Comparison of ENCODE assay signal across 1 cellular context in the genomic region with DNA sequence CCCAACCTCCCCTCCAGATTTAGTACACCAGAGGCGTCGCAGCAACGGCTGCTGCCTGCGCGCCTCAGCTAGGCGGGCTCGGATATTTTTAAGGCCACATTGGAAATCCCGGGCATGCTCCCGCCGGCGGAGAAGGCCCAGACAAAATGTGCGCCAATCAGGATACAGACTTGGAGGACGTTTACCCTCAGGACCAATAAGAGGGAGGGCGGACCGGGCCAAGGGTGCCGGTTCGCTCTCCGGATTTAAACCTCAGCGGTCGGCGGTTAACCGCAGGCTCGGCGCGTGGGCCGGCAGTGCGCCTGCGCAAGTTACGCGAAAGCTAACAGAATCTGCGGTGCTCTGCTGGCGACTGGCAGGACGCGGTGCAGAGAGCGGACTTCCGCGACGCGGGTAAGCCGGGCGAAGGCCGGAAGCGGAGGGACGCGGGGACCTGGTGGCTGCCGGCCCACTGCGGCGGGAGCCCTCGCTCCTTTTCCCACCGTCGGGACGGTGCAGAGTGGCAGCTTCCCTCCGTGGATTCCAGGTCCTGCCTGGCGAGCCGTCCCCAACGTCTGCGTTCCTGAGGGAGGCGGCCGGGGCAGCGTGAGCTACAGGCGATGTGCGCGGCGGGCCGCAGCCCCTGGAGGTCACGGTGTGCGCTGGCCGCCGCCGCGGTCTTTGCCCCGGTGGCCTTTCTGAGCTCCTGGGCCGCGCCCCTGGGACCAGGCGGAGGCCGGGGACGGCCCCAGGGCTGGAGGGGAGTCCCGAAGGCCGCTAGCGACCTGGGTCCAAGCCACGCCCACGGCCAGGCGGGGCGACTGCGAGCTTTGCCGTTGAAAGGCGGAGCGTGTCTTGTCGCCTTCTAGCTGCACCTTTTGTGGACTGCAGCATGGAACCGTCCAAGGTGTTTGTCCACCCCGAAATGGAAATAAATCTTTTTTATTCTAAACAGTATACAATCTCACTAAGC.
A peak's percentile ranks its signal among the peaks of the same experiment; 100 is the strongest.
TF ChIP-seq lines count a peak whose summit lies in the region.

A gene with protein sequence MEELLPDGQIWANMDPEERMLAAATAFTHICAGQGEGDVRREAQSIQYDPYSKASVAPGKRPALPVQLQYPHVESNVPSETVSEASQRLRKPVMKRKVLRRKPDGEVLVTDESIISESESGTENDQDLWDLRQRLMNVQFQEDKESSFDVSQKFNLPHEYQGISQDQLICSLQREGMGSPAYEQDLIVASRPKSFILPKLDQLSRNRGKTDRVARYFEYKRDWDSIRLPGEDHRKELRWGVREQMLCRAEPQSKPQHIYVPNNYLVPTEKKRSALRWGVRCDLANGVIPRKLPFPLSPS (plus strand): TSS at position 296 of the 952 bp plus-strand sequence. CDS start 11,701 bp downstream, outside the sequence.

TF ChIP-seq in K562, 482 proteins besides CTCF, POLR2A, EP300 and RAD21 (continued from another document and continues in another):
- TF ChIP-seq NONO (IDR thresholded peaks at IDR 0.05; ENCODE audit: low read depth in 2 of 2, low read length in 1 of 2) = peak in 1 of 2 experiments; percentile 81; a peak in 2 of 4 replicates
- TF ChIP-seq KDM1A (IDR thresholded peaks at IDR 0.05) = peak; percentile 87 to 92
- TF ChIP-seq CHD1 (IDR thresholded peaks at IDR 0.05; ENCODE audit: low read length) = no peak
- peak; percentile 23; the same call in 1 of the 2 replicates for TF ChIP-seq MBD2 (IDR thresholded peaks at IDR 0.05; ENCODE audit: borderline replicate concordance, low read depth)
- TF ChIP-seq ZFP1 (CRISPR knock-in tag; IDR thresholded peaks at IDR 0.05) = no peak
- peak; percentile 91 for TF ChIP-seq ZNF24 (IDR thresholded peaks at IDR 0.05)
- peak; percentile 67 to 69; a peak in 3 of 4 replicates for TF ChIP-seq MAZ (CRISPR knock-in tag; conservative IDR thresholded peaks at IDR 0.05 in 1 of 2, IDR thresholded peaks at IDR 0.05 in 1 of 2)
- no peak for TF ChIP-seq PCBP2 (IDR thresholded peaks at IDR 0.05; ENCODE audit: low read depth, low read length, poor library complexity, severe bottlenecking)
- TF ChIP-seq FOS (IDR thresholded peaks at IDR 0.05; ENCODE audit: extremely low read depth, insufficient read length) = no peak
- peak; percentile 61; the same call in 1 of the 2 replicates for TF ChIP-seq ZNF184 (CRISPR knock-in tag; IDR thresholded peaks at IDR 0.05)
- no peak for TF ChIP-seq TARDBP (IDR thresholded peaks at IDR 0.05)
- TF ChIP-seq, protein P1, sequence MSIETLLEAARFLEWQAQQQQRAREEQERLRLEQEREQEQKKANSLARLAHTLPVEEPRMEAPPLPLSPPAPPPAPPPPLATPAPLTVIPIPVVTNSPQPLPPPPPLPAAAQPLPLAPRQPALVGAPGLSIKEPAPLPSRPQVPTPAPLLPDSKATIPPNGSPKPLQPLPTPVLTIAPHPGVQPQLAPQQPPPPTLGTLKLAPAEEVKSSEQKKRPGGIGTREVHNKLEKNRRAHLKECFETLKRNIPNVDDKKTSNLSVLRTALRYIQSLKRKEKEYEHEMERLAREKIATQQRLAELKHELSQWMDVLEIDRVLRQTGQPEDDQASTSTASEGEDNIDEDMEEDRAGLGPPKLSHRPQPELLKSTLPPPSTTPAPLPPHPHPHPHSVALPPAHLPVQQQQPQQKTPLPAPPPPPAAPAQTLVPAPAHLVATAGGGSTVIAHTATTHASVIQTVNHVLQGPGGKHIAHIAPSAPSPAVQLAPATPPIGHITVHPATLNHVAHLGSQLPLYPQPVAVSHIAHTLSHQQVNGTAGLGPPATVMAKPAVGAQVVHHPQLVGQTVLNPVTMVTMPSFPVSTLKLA (conservative IDR thresholded peaks at IDR 0.05) = peak in 1 of 2 experiments; percentile 62; a peak in 3 of 4 replicates
- TF ChIP-seq HDAC3 (IDR thresholded peaks at IDR 0.05; ENCODE audit: borderline replicate concordance, partially characterized antibody) = peak; percentile 86
- peak in 1 of 2 experiments; percentile 49; a peak in 1 of 3 replicates for TF ChIP-seq CBX3 (IDR thresholded peaks at IDR 0.05; ENCODE audit: borderline replicate concordance in 1 of 2, low read length in 2 of 2)
- TF ChIP-seq, protein P2, sequence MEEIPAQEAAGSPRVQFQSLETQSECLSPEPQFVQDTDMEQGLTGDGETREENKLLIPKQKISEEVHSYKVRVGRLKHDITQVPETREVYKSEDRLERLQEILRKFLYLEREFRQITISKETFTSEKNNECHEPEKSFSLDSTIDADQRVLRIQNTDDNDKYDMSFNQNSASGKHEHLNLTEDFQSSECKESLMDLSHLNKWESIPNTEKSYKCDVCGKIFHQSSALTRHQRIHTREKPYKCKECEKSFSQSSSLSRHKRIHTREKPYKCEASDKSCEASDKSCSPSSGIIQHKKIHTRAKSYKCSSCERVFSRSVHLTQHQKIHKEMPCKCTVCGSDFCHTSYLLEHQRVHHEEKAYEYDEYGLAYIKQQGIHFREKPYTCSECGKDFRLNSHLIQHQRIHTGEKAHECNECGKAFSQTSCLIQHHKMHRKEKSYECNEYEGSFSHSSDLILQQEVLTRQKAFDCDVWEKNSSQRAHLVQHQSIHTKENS (CRISPR knock-in tag; IDR thresholded peaks at IDR 0.05) = no peak
- TF ChIP-seq NEUROD1 (IDR thresholded peaks at IDR 0.05; ENCODE audit: borderline replicate concordance, low read depth, low read length, partially characterized antibody) = peak; percentile 29
- TF ChIP-seq RBM39 (optimal IDR thresholded peaks at IDR 0.05; ENCODE audit: low read depth, low read length) = no peak
- TF ChIP-seq TCF7L2 (IDR thresholded peaks at IDR 0.05; ENCODE audit: low read depth, low read length) = no peak
- TF ChIP-seq, protein P3, sequence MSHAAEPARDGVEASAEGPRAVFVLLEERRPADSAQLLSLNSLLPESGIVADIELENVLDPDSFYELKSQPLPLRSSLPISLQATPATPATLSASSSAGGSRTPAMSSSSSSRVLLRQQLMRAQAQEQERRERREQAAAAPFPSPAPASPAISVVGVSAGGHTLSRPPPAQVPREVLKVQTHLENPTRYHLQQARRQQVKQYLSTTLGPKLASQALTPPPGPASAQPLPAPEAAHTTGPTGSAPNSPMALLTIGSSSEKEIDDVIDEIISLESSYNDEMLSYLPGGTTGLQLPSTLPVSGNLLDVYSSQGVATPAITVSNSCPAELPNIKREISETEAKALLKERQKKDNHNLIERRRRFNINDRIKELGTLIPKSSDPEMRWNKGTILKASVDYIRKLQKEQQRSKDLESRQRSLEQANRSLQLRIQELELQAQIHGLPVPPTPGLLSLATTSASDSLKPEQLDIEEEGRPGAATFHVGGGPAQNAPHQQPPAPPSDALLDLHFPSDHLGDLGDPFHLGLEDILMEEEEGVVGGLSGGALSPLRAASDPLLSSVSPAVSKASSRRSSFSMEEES (CRISPR knock-in tag; IDR thresholded peaks at IDR 0.05) = no peak
- TF ChIP-seq, protein P4, sequence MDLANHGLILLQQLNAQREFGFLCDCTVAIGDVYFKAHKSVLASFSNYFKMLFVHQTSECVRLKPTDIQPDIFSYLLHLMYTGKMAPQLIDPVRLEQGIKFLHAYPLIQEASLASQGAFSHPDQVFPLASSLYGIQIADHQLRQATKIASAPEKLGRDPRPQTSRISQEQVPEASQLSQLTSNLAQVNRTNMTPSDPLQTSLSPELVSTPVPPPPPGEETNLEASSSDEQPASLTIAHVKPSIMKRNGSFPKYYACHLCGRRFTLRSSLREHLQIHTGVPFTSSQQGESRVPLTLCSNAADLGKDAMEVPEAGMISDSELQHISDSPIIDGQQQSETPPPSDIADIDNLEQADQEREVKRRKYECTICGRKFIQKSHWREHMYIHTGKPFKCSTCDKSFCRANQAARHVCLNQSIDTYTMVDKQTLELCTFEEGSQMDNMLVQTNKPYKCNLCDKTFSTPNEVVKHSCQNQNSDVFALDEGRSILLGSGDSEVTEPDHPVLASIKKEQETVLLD (IDR thresholded peaks at IDR 0.05) = peak; percentile 85; the same call in 1 of the 2 replicates
- TF ChIP-seq, protein P5, sequence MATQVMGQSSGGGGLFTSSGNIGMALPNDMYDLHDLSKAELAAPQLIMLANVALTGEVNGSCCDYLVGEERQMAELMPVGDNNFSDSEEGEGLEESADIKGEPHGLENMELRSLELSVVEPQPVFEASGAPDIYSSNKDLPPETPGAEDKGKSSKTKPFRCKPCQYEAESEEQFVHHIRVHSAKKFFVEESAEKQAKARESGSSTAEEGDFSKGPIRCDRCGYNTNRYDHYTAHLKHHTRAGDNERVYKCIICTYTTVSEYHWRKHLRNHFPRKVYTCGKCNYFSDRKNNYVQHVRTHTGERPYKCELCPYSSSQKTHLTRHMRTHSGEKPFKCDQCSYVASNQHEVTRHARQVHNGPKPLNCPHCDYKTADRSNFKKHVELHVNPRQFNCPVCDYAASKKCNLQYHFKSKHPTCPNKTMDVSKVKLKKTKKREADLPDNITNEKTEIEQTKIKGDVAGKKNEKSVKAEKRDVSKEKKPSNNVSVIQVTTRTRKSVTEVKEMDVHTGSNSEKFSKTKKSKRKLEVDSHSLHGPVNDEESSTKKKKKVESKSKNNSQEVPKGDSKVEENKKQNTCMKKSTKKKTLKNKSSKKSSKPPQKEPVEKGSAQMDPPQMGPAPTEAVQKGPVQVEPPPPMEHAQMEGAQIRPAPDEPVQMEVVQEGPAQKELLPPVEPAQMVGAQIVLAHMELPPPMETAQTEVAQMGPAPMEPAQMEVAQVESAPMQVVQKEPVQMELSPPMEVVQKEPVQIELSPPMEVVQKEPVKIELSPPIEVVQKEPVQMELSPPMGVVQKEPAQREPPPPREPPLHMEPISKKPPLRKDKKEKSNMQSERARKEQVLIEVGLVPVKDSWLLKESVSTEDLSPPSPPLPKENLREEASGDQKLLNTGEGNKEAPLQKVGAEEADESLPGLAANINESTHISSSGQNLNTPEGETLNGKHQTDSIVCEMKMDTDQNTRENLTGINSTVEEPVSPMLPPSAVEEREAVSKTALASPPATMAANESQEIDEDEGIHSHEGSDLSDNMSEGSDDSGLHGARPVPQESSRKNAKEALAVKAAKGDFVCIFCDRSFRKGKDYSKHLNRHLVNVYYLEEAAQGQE (CRISPR knock-in tag; IDR thresholded peaks at IDR 0.05; ENCODE audit: low read depth) = peak; percentile 62; the same call in 1 of the 2 replicates
- TF ChIP-seq RBM22 (IDR thresholded peaks at IDR 0.05; ENCODE audit: low read depth, low read length, poor library complexity, severe bottlenecking) = no peak
- peak; percentile 100 for TF ChIP-seq HNRNPLL (IDR thresholded peaks at IDR 0.05; ENCODE audit: low read depth, low read length, poor library complexity, severe bottlenecking)
- TF ChIP-seq, protein P6, sequence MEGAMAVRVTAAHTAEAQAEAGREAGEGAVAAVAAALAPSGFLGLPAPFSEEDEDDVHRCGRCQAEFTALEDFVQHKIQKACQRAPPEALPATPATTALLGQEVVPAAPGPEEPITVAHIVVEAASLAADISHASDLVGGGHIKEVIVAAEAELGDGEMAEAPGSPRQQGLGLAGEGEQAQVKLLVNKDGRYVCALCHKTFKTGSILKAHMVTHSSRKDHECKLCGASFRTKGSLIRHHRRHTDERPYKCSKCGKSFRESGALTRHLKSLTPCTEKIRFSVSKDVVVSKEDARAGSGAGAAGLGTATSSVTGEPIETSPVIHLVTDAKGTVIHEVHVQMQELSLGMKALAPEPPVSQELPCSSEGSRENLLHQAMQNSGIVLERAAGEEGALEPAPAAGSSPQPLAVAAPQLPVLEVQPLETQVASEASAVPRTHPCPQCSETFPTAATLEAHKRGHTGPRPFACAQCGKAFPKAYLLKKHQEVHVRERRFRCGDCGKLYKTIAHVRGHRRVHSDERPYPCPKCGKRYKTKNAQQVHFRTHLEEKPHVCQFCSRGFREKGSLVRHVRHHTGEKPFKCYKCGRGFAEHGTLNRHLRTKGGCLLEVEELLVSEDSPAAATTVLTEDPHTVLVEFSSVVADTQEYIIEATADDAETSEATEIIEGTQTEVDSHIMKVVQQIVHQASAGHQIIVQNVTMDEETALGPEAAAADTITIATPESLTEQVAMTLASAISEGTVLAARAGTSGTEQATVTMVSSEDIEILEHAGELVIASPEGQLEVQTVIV (CRISPR knock-in tag; IDR thresholded peaks at IDR 0.05; ENCODE audit: borderline replicate concordance) = no peak
- TF ChIP-seq, protein P7, sequence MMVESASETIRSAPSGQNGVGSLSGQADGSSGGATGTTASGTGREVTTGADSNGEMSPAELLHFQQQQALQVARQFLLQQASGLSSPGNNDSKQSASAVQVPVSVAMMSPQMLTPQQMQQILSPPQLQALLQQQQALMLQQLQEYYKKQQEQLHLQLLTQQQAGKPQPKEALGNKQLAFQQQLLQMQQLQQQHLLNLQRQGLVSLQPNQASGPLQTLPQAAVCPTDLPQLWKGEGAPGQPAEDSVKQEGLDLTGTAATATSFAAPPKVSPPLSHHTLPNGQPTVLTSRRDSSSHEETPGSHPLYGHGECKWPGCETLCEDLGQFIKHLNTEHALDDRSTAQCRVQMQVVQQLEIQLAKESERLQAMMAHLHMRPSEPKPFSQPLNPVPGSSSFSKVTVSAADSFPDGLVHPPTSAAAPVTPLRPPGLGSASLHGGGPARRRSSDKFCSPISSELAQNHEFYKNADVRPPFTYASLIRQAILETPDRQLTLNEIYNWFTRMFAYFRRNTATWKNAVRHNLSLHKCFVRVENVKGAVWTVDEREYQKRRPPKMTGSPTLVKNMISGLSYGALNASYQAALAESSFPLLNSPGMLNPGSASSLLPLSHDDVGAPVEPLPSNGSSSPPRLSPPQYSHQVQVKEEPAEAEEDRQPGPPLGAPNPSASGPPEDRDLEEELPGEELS (CRISPR knock-in tag; IDR thresholded peaks at IDR 0.05; ENCODE audit: borderline replicate concordance) = no peak
